ENCODE assay signal across 11 cellular contexts in genomic region chr20:31667315-31668285, GRCh38. TPM values are rescaled to one million over a fixed set of nuclear protein-coding genes. Genes with fewer than 3 reads are reported as not detected.
DNase-seq lines count a peak whose midpoint lies in the region; ATAC-seq, FAIRE-seq and TF ChIP-seq lines count a peak whose summit lies in the region.
"Had no signal": no experiment of that assay in that cellular context is flagged by ENCODE, and none has a peak within 500 bp of the region (broad histone marks: within the 10 kb centered on the region; RNA-seq: fewer than 3 reads in every experiment).

No MANE protein-coding gene starts in this region.

- POLR2A ChIA-PET in PC-9 (lab: Charles Lee; ENCODE audit: unreplicated experiment): no interaction called here

- H3K4me2 ChIP-seq in PC-9: no peak overlapping the region

- no peak overlapping the region for H3K4me3 ChIP-seq in PC-9
- H3K4me3 ChIP-seq in gastrocnemius medialis: no peak overlapping the region

- TF ChIP-seq POLR2A in GM12891 (IDR thresholded peaks at IDR 0.05; ENCODE audit: low read depth, low read length) (no peak), gastrocnemius medialis (IDR thresholded peaks at IDR 0.05) (no peak)

- CTCF ChIA-PET in PC-9 (lab: Charles Lee): no interaction called here

- H3K9me3 ChIP-seq in PC-9 (ENCODE audit: insufficient read depth, low read depth) (no peaks in the 10 kb centered on the region), gastrocnemius medialis (no peaks in the 10 kb centered on the region)

- no TSS peak for BruUV-seq in PC-9 (replicated peaks; lab: Mats Ljungman, UMichigan)

- H3K27me3 Mint-ChIP-seq in effector memory CD8-positive, alpha-beta T cell: no peaks in the 10 kb centered on the region

- TF ChIP-seq CTCF in PC-9 (conservative IDR thresholded peaks at IDR 0.05): no peak
- no peak for TF ChIP-seq CTCF in gastrocnemius medialis (IDR thresholded peaks at IDR 0.05 in 4 of 5, conservative IDR thresholded peaks at IDR 0.05 in 1 of 5)

- no peak for ATAC-seq in effector memory CD8-positive, alpha-beta T cell (replicated peaks)
- ATAC-seq in gastrocnemius medialis (no peak), GM19395 (IDR thresholded peaks at IDR 0.05; ENCODE audit: unreplicated experiment) (no peak), GM19324 (IDR thresholded peaks at IDR 0.05; ENCODE audit: low FRiP score, unreplicated experiment) (no peak), HG03457 (IDR thresholded peaks at IDR 0.05; ENCODE audit: unreplicated experiment) (no peak)

- peaks cover 26% of the 10 kb centered on the region for H3K36me3 ChIP-seq in PC-9 (ENCODE audit: low read depth)
- H3K36me3 ChIP-seq in gastrocnemius medialis: peaks cover 0 to 16% of the 10 kb centered on the region in 2 donors

- H3K4me3 Mint-ChIP-seq in effector memory CD8-positive, alpha-beta T cell: peak overlapping the region; percentile 74 to 82

- H3K9me2 ChIP-seq in PC-9 (ENCODE audit: insufficient read depth): no peaks in the 10 kb centered on the region

- H3K27ac Mint-ChIP-seq in effector memory CD8-positive, alpha-beta T cell: peak overlapping the region; percentile 91 to 97

- no peaks in the 10 kb centered on the region for H3K9me3 Mint-ChIP-seq in effector memory CD8-positive, alpha-beta T cell

- intact Hi-C loops in PC-9 (cut with micrococcal nuclease; ENCODE audit: unreplicated experiment) (no loop called here), gastrocnemius medialis (cut with DNase I; ENCODE audit: low total_unique reads) (no loop called here)

- H3K27ac ChIP-seq in PC-9 (peak overlapping the region; percentile 32; the same call in 1 of the 2 replicates), gastrocnemius medialis (peak overlapping the region; percentile 82 to 98 (median 92))

- peaks cover 52% of the 10 kb centered on the region for H4K20me1 ChIP-seq in PC-9 (ENCODE audit: insufficient read depth)

- DNase-seq in GM12891 (ENCODE audit: insufficient read length, low spot score) (no peak), PC-9 (no peak), gastrocnemius medialis (no peak)
- DNase-seq in effector memory CD8-positive, alpha-beta T cell: no peak
- DNase-seq in stimulated activated CD8-positive, alpha-beta memory T cell treated with anti-CD3 and anti-CD28 coated beads, Interleukin-4, amount 100 ng/mL, for 48 hours: no peak

- no peak overlapping the region for H2AFZ ChIP-seq in PC-9

- H3K4me1 ChIP-seq in PC-9 (replicated peaks; ENCODE audit: insufficient read depth) (peaks cover 44% of the 10 kb centered on the region), gastrocnemius medialis (peaks cover 85 to 86% of the 10 kb centered on the region in 2 donors)

- H3K4me1 Mint-ChIP-seq in effector memory CD8-positive, alpha-beta T cell (ENCODE audit: low read depth in 2 of 2): peaks cover 52 to 68% of the 10 kb centered on the region in 2 donors

- H3K36me3 Mint-ChIP-seq in effector memory CD8-positive, alpha-beta T cell (ENCODE audit: insufficient read depth): peaks cover 39% of the 10 kb centered on the region

- peaks cover 89% of the 10 kb centered on the region for H3F3A ChIP-seq in PC-9 (ENCODE audit: insufficient read depth, low read depth)

- H3K79me2 ChIP-seq in PC-9 (ENCODE audit: low read depth): peaks cover 62% of the 10 kb centered on the region

- H3K27me3 ChIP-seq in PC-9 (ENCODE audit: insufficient read depth, low read depth) (no peaks in the 10 kb centered on the region), gastrocnemius medialis (no peaks in the 10 kb centered on the region)

- in situ Hi-C loops in gastrocnemius medialis (cut with MboI; ENCODE audit: low sequenced_read_pairs in 4 of 4): loop anchor here in 1 of 4 donors (25.0 kb wide), 1 partner anchor 145 kb away; the partner anchor contains the start of gene MYLK2

- no peak for FAIRE-seq in GM12891 (lab: Jason Lieb, UNC)

TF ChIP-seq in GM12891, 5 proteins besides CTCF, POLR2A, EP300 and RAD21:
- TF ChIP-seq POLR2AphosphoS5 (IDR thresholded peaks at IDR 0.05; ENCODE audit: low read depth, low read length) (no peak), SPI1 (IDR thresholded peaks at IDR 0.05; ENCODE audit: low read depth, low read length) (peak; percentile 34; the same call in 1 of the 2 replicates)

RNA-seq across cellular contexts. Expression of gene COX4I2, which starts 29.9 kb away (rescaled TPM):
- not detected for polyA plus RNA-seq in GM12891 (2012; ENCODE audit: low read depth, missing spikeins)
- total RNA-seq in PC-9 (2021): not detected in 2 replicates
- 10 to 100 TPM in 1 of 4 donors, 1 to 10 TPM in 3; 3.9 to 10.4 (median 4.3) TPM for total RNA-seq in gastrocnemius medialis
- total RNA-seq: cerebellum; LHCN-M2; T-helper 1 cell treated with Interleukin-12 subunit alpha and Interleukin-12 subunit beta and Interleukin-4 antibody, amounts not matched to agents 30 ng/mL and 1 ng/mL, for 36 hours had no signal

RNA-seq across cellular contexts. Expression of gene BCL2L1, which starts 55.1 kb away (rescaled TPM):
- 40.2 TPM for polyA plus RNA-seq in GM12891 (2012; ENCODE audit: low read depth, missing spikeins)
- total RNA-seq in PC-9 (2021) (125 and 129 TPM in 2 replicates), gastrocnemius medialis (10 to 100 TPM; 41.5 to 87.8 (median 55.3) TPM)
